ENCODE assay signal across 1 cellular context in the genomic region with DNA sequence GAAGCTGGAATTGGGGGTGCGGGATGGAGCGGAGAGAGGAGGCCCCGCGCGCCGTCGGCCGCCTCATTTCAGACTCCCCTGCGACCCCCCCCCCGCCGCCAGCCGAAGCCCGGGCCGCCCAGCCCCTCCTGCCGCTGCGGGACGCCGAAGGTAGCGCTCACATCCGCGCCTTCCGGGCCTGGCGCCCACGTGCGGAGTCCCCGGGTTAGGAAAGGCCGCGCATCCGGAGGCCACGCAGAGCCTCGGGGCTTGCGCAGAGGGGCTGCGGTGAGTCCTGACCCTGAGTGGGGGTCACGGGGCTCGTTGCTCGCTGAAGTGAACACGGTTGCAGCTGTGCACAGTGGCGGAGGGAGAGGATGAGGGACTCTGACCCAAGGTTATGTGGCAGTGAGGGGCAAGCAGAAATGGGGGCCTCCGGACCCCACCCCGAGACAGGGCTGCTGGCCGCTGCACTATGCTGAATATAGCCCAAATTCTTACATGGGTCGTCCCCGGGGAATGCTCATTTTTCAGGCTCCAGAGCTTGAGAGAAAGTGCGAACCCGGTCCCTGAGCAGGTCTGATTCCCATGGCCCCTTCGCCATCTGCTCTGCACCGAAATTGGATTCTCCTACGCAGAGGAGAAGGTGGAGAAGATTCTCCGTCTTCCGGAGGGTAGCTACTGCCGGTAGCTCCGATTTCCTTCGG.
TF ChIP-seq lines count a peak whose summit lies in the region.

No MANE protein-coding gene starts in this region.

TF ChIP-seq in H1, 55 proteins besides CTCF, POLR2A, EP300 and RAD21 (continued from another document):
- TF ChIP-seq ZNF274 (IDR thresholded peaks at IDR 0.05; ENCODE audit: borderline replicate concordance, extremely low read depth, low read length) (no peak), SP4 (IDR thresholded peaks at IDR 0.05; ENCODE audit: low read length) (no peak), JUN (IDR thresholded peaks at IDR 0.05; ENCODE audit: low read depth, low read length) (no peak), RBBP5 (IDR thresholded peaks at IDR 0.05; ENCODE audit: borderline replicate concordance, low read depth, low read length) (no peak), MAFK (IDR thresholded peaks at IDR 0.05; ENCODE audit: low read depth, low read length) (no peak), KDM4A (IDR thresholded peaks at IDR 0.05; ENCODE audit: low read depth, low read length, severe bottlenecking) (peak; percentile 59), POLR2AphosphoS5 (IDR thresholded peaks at IDR 0.05; ENCODE audit: low read depth, low read length) (no peak), TAF1 (IDR thresholded peaks at IDR 0.05; ENCODE audit: low read depth, low read length) (no peak), YY1 (IDR thresholded peaks at IDR 0.05; ENCODE audit: low read depth, low read length) (no peak), SRF (IDR thresholded peaks at IDR 0.05; ENCODE audit: low read depth, low read length) (no peak), TCF12 (IDR thresholded peaks at IDR 0.05; ENCODE audit: low read depth, low read length) (no peak), SIN3A (conservative IDR thresholded peaks at IDR 0.05 in 1 of 2, IDR thresholded peaks at IDR 0.05 in 1 of 2; ENCODE audit: low read depth in 1 of 2, low read length in 2 of 2) (0 out of 4 replicates have a peak, but pooled peaks of 1 of the 2 experiments have one; percentile 51), KDM5A (IDR thresholded peaks at IDR 0.05; ENCODE audit: low read length) (no peak), ASH2L (IDR thresholded peaks at IDR 0.05; ENCODE audit: low read length) (peak; percentile 16), TBP (IDR thresholded peaks at IDR 0.05; ENCODE audit: low read depth, low read length) (no peak), BRCA1 (IDR thresholded peaks at IDR 0.05; ENCODE audit: low read depth, low read length) (no peak)
- TF ChIP-seq, protein P1, sequence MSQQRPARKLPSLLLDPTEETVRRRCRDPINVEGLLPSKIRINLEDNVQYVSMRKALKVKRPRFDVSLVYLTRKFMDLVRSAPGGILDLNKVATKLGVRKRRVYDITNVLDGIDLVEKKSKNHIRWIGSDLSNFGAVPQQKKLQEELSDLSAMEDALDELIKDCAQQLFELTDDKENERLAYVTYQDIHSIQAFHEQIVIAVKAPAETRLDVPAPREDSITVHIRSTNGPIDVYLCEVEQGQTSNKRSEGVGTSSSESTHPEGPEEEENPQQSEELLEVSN (IDR thresholded peaks at IDR 0.05) = peak; percentile 67; the same call in 1 of the 2 replicates
- TF ChIP-seq, protein P2, sequence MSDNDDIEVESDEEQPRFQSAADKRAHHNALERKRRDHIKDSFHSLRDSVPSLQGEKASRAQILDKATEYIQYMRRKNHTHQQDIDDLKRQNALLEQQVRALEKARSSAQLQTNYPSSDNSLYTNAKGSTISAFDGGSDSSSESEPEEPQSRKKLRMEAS (IDR thresholded peaks at IDR 0.05) = peak; percentile 88
